4 cellular contexts compared by ENCODE assay signal in the genomic region with DNA sequence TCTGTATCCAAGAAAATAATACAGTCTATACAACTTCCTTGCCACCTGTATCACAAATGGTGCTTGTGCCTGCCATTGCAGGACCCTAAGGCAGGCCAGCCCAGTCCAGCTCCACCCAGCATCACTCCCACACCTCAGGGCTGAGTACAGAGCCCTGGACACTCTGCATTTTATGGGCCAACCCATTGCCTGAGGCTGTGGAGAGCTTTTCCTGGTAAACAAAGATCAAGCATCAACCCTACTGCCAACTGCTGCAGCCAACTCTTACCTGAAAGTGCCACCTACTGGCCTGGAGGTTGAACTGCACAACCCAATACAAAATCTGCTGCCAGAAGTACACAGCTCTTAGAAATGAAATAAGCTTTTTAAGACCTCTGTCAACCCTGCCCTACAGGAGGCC.
TF ChIP-seq lines count a peak whose summit lies in the region.

No MANE protein-coding gene starts in this region.

TF ChIP-seq in SK-N-SH, 30 proteins besides CTCF, POLR2A, EP300 and RAD21:
- TF ChIP-seq, protein P1, sequence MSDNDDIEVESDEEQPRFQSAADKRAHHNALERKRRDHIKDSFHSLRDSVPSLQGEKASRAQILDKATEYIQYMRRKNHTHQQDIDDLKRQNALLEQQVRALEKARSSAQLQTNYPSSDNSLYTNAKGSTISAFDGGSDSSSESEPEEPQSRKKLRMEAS (IDR thresholded peaks at IDR 0.05; ENCODE audit: low read depth), result no peak
- no peak for TF ChIP-seq YY1 (IDR thresholded peaks at IDR 0.05; ENCODE audit: low read depth)

TF ChIP-seq in SK-N-SH treated with all-trans-retinoic acid at 6 μM for 48 hours, 23 proteins besides CTCF, POLR2A, EP300 and RAD21:
- TF ChIP-seq CSDC2 (CRISPR knock-in tag; IDR thresholded peaks at IDR 0.05), result no peak
- TF ChIP-seq, protein P2, sequence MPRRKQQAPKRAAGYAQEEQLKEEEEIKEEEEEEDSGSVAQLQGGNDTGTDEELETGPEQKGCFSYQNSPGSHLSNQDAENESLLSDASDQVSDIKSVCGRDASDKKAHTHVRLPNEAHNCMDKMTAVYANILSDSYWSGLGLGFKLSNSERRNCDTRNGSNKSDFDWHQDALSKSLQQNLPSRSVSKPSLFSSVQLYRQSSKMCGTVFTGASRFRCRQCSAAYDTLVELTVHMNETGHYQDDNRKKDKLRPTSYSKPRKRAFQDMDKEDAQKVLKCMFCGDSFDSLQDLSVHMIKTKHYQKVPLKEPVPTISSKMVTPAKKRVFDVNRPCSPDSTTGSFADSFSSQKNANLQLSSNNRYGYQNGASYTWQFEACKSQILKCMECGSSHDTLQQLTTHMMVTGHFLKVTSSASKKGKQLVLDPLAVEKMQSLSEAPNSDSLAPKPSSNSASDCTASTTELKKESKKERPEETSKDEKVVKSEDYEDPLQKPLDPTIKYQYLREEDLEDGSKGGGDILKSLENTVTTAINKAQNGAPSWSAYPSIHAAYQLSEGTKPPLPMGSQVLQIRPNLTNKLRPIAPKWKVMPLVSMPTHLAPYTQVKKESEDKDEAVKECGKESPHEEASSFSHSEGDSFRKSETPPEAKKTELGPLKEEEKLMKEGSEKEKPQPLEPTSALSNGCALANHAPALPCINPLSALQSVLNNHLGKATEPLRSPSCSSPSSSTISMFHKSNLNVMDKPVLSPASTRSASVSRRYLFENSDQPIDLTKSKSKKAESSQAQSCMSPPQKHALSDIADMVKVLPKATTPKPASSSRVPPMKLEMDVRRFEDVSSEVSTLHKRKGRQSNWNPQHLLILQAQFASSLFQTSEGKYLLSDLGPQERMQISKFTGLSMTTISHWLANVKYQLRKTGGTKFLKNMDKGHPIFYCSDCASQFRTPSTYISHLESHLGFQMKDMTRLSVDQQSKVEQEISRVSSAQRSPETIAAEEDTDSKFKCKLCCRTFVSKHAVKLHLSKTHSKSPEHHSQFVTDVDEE (CRISPR knock-in tag; IDR thresholded peaks at IDR 0.05), result no peak
- no peak for TF ChIP-seq ZFP30 (CRISPR knock-in tag; IDR thresholded peaks at IDR 0.05)
- TF ChIP-seq GLIS3 (CRISPR knock-in tag; IDR thresholded peaks at IDR 0.05), result no peak
- TF ChIP-seq ZNF70 (CRISPR knock-in tag; IDR thresholded peaks at IDR 0.05), result no peak
- no peak for TF ChIP-seq BACH2 (CRISPR knock-in tag; IDR thresholded peaks at IDR 0.05; ENCODE audit: borderline replicate concordance)
- TF ChIP-seq ISL1 (CRISPR knock-in tag; IDR thresholded peaks at IDR 0.05), result no peak
- no peak for TF ChIP-seq TCF4 (CRISPR knock-in tag; IDR thresholded peaks at IDR 0.05; ENCODE audit: borderline replicate concordance)

TF ChIP-seq in IMR-90, 13 proteins besides CTCF, POLR2A, EP300 and RAD21:
- TF ChIP-seq, protein P3, sequence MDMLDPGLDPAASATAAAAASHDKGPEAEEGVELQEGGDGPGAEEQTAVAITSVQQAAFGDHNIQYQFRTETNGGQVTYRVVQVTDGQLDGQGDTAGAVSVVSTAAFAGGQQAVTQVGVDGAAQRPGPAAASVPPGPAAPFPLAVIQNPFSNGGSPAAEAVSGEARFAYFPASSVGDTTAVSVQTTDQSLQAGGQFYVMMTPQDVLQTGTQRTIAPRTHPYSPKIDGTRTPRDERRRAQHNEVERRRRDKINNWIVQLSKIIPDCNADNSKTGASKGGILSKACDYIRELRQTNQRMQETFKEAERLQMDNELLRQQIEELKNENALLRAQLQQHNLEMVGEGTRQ (IDR thresholded peaks at IDR 0.05; ENCODE audit: low read depth, low read length), result no peak
- TF ChIP-seq SMC3 (IDR thresholded peaks at IDR 0.05; ENCODE audit: low read depth, low read length) (no peak), CHD1 (IDR thresholded peaks at IDR 0.05; ENCODE audit: low read depth, low read length) (no peak), RCOR1 (IDR thresholded peaks at IDR 0.05; ENCODE audit: insufficient replicate concordance, low read length) (no peak), NFE2L2 (IDR thresholded peaks at IDR 0.05; ENCODE audit: low read depth, low read length) (no peak), BHLHE40 (IDR thresholded peaks at IDR 0.05; ENCODE audit: low read depth, low read length) (no peak), MXI1 (IDR thresholded peaks at IDR 0.05; ENCODE audit: borderline replicate concordance, low read depth, low read length) (no peak), FOS (IDR thresholded peaks at IDR 0.05; ENCODE audit: low read depth, low read length) (no peak), RFX5 (IDR thresholded peaks at IDR 0.05; ENCODE audit: low read depth, low read length) (no peak), MAFK (IDR thresholded peaks at IDR 0.05; ENCODE audit: low read depth, low read length) (no peak), MAZ (IDR thresholded peaks at IDR 0.05; ENCODE audit: borderline replicate concordance, low read depth, low read length) (no peak), CEBPB (IDR thresholded peaks at IDR 0.05; ENCODE audit: low read depth, low read length) (no peak)
- TF ChIP-seq, protein P4, sequence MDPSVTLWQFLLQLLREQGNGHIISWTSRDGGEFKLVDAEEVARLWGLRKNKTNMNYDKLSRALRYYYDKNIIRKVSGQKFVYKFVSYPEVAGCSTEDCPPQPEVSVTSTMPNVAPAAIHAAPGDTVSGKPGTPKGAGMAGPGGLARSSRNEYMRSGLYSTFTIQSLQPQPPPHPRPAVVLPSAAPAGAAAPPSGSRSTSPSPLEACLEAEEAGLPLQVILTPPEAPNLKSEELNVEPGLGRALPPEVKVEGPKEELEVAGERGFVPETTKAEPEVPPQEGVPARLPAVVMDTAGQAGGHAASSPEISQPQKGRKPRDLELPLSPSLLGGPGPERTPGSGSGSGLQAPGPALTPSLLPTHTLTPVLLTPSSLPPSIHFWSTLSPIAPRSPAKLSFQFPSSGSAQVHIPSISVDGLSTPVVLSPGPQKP (IDR thresholded peaks at IDR 0.05; ENCODE audit: borderline replicate concordance, low read depth, low read length), result no peak

TF ChIP-seq in H1, 55 proteins besides CTCF, POLR2A, EP300 and RAD21:
- TF ChIP-seq, protein P5, sequence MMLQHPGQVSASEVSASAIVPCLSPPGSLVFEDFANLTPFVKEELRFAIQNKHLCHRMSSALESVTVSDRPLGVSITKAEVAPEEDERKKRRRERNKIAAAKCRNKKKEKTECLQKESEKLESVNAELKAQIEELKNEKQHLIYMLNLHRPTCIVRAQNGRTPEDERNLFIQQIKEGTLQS (IDR thresholded peaks at IDR 0.05; ENCODE audit: insufficient read depth, low read depth, low read length), result no peak
- TF ChIP-seq YY1 (IDR thresholded peaks at IDR 0.05; ENCODE audit: low read depth, low read length) (no peak), HDAC2 (IDR thresholded peaks at IDR 0.05; ENCODE audit: borderline replicate concordance in 1 of 2, low read depth in 2 of 2, low read length in 2 of 2) (no peak), TAF1 (IDR thresholded peaks at IDR 0.05; ENCODE audit: low read depth, low read length) (no peak), HDAC6 (IDR thresholded peaks at IDR 0.05; ENCODE audit: low read depth, low read length) (no peak), MAFK (IDR thresholded peaks at IDR 0.05; ENCODE audit: low read depth, low read length) (no peak), JUND (IDR thresholded peaks at IDR 0.05; ENCODE audit: low read length) (no peak), KDM5A (IDR thresholded peaks at IDR 0.05; ENCODE audit: low read length) (no peak), CHD1 (IDR thresholded peaks at IDR 0.05; ENCODE audit: low read depth, low read length) (no peak), CTBP2 (IDR thresholded peaks at IDR 0.05; ENCODE audit: borderline replicate concordance, insufficient read depth, insufficient read length, low read length) (no peak), SAP30 (IDR thresholded peaks at IDR 0.05; ENCODE audit: insufficient read depth, insufficient replicate concordance, low read length) (no peak), SIN3A (conservative IDR thresholded peaks at IDR 0.05 in 1 of 2, IDR thresholded peaks at IDR 0.05 in 1 of 2; ENCODE audit: low read depth in 1 of 2, low read length in 2 of 2) (no peak)
